ENCODE assay signal across 1 cellular context in genomic region chr12:76631741-76632140, GRCh38.
TF ChIP-seq lines count a peak whose summit lies in the region.

No MANE protein-coding gene starts in this region.

TF ChIP-seq in GM23338, 12 proteins besides CTCF, POLR2A, EP300 and RAD21 (continued from another document):
- TF ChIP-seq, protein P1, sequence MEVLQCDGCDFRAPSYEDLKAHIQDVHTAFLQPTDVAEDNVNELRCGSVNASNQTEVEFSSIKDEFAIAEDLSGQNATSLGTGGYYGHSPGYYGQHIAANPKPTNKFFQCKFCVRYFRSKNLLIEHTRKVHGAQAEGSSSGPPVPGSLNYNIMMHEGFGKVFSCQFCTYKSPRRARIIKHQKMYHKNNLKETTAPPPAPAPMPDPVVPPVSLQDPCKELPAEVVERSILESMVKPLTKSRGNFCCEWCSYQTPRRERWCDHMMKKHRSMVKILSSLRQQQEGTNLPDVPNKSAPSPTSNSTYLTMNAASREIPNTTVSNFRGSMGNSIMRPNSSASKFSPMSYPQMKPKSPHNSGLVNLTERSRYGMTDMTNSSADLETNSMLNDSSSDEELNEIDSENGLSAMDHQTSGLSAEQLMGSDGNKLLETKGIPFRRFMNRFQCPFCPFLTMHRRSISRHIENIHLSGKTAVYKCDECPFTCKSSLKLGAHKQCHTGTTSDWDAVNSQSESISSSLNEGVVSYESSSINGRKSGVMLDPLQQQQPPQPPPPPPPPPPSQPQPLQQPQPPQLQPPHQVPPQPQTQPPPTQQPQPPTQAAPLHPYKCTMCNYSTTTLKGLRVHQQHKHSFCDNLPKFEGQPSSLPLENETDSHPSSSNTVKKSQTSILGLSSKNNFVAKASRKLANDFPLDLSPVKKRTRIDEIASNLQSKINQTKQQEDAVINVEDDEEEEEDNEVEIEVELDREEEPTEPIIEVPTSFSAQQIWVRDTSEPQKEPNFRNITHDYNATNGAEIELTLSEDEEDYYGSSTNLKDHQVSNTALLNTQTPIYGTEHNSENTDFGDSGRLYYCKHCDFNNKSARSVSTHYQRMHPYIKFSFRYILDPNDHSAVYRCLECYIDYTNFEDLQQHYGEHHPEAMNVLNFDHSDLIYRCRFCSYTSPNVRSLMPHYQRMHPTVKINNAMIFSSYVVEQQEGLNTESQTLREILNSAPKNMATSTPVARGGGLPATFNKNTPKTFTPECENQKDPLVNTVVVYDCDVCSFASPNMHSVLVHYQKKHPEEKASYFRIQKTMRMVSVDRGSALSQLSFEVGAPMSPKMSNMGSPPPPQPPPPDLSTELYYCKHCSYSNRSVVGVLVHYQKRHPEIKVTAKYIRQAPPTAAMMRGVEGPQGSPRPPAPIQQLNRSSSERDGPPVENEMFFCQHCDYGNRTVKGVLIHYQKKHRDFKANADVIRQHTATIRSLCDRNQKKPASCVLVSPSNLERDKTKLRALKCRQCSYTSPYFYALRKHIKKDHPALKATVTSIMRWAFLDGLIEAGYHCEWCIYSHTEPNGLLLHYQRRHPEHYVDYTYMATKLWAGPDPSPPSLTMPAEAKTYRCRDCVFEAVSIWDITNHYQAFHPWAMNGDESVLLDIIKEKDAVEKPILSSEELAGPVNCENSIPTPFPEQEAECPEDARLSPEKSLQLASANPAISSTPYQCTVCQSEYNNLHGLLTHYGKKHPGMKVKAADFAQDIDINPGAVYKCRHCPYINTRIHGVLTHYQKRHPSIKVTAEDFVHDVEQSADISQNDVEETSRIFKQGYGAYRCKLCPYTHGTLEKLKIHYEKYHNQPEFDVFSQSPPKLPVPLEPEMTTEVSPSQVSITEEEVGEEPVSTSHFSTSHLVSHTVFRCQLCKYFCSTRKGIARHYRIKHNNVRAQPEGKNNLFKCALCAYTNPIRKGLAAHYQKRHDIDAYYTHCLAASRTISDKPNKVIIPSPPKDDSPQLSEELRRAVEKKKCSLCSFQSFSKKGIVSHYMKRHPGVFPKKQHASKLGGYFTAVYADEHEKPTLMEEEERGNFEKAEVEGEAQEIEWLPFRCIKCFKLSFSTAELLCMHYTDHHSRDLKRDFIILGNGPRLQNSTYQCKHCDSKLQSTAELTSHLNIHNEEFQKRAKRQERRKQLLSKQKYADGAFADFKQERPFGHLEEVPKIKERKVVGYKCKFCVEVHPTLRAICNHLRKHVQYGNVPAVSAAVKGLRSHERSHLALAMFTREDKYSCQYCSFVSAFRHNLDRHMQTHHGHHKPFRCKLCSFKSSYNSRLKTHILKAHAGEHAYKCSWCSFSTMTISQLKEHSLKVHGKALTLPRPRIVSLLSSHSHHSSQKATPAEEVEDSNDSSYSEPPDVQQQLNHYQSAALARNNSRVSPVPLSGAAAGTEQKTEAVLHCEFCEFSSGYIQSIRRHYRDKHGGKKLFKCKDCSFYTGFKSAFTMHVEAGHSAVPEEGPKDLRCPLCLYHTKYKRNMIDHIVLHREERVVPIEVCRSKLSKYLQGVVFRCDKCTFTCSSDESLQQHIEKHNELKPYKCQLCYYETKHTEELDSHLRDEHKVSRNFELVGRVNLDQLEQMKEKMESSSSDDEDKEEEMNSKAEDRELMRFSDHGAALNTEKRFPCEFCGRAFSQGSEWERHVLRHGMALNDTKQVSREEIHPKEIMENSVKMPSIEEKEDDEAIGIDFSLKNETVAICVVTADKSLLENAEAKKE (CRISPR knock-in tag; IDR thresholded peaks at IDR 0.05): no peak
- TF ChIP-seq, protein P2, sequence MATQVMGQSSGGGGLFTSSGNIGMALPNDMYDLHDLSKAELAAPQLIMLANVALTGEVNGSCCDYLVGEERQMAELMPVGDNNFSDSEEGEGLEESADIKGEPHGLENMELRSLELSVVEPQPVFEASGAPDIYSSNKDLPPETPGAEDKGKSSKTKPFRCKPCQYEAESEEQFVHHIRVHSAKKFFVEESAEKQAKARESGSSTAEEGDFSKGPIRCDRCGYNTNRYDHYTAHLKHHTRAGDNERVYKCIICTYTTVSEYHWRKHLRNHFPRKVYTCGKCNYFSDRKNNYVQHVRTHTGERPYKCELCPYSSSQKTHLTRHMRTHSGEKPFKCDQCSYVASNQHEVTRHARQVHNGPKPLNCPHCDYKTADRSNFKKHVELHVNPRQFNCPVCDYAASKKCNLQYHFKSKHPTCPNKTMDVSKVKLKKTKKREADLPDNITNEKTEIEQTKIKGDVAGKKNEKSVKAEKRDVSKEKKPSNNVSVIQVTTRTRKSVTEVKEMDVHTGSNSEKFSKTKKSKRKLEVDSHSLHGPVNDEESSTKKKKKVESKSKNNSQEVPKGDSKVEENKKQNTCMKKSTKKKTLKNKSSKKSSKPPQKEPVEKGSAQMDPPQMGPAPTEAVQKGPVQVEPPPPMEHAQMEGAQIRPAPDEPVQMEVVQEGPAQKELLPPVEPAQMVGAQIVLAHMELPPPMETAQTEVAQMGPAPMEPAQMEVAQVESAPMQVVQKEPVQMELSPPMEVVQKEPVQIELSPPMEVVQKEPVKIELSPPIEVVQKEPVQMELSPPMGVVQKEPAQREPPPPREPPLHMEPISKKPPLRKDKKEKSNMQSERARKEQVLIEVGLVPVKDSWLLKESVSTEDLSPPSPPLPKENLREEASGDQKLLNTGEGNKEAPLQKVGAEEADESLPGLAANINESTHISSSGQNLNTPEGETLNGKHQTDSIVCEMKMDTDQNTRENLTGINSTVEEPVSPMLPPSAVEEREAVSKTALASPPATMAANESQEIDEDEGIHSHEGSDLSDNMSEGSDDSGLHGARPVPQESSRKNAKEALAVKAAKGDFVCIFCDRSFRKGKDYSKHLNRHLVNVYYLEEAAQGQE (IDR thresholded peaks at IDR 0.05; ENCODE audit: unreplicated experiment): no peak
- TF ChIP-seq ZNF114 (CRISPR knock-in tag; IDR thresholded peaks at IDR 0.05) (no peak), EZH2 (IDR thresholded peaks at IDR 0.05; ENCODE audit: low read depth, unreplicated experiment) (no peak), JUNB (IDR thresholded peaks at IDR 0.05; ENCODE audit: unreplicated experiment) (no peak), EZH2phosphoT487 (IDR thresholded peaks at IDR 0.05; ENCODE audit: unreplicated experiment) (no peak), CREB1 (CRISPR knock-in tag; IDR thresholded peaks at IDR 0.05; ENCODE audit: low read depth) (no peak), STAT1 (IDR thresholded peaks at IDR 0.05; ENCODE audit: unreplicated experiment) (no peak), POLR2AphosphoS5 (IDR thresholded peaks at IDR 0.05; ENCODE audit: low read depth) (no peak), ETS1 (IDR thresholded peaks at IDR 0.05) (no peak)
